ENCODE assay signal across 14 cellular contexts in the genomic region with DNA sequence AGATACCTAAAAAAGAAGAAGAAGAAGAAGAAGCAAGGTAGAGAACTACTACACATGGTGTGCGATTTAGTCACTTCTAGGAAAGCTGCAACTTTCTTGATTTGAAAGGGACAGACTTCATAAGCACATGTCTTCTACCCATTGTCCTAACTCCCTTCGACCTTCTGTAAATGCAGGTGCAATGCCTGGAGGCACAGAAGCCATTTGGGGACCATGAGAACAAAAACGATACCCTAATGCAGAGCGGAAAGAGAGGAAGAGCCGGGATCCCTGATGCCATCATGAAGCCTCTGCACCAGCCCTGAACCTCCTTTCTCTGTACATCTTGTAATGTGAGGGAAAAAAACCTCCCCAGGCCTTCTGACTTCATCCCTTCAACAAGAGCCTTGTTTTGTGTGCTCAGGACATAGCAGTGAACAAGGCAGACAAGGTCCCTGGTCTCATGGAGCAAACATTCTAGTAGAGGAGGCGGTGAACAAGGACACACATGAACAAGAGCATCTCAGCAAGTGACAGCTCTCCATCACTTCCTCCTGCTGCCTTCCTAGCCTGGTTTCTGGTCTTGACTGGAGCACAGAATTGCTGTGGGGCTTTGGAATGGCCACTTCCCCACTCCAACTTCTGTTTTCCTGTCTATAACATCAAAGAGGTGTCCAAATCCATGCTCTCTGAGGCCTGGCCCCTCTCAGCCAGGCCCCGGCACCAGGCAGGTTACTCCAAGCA. TPM values are rescaled to one million over a fixed set of nuclear protein-coding genes. Genes with fewer than 3 reads are reported as not detected.
A peak's percentile ranks its signal among the peaks of the same experiment; 100 is the strongest.
DNase-seq lines count a peak whose midpoint lies in the region; ATAC-seq and TF ChIP-seq lines count a peak whose summit lies in the region.
"Had no signal": no experiment of that assay in that cellular context is flagged by ENCODE, and none has a peak within 500 bp of the region (broad histone marks: within the 10 kb centered on the region; RNA-seq: fewer than 3 reads in every experiment).

No MANE protein-coding gene starts in this region.

- intact Hi-C loops in activated CD4-positive, alpha-beta T cell treated with anti-CD3 and anti-CD28 coated beads, Interleukin-2, amount 10 ng/mL, durations not matched to agents 24 days and 14 days (cut with micrococcal nuclease) = no loop called here
- intact Hi-C loops in CD14-positive monocyte (cut with micrococcal nuclease) = no loop called here

- H3K27ac Mint-ChIP-seq in activated CD4-positive, alpha-beta T cell treated with anti-CD3 and anti-CD28 coated beads, Interleukin-2, amount 10 ng/mL, durations not matched to agents 24 days and 14 days = peak overlapping the region; percentile 84
- H3K27ac Mint-ChIP-seq in T-helper 17 cell = peak overlapping the region; percentile 100
- peak overlapping the region; percentile 94 for H3K27ac Mint-ChIP-seq in memory B cell
- H3K27ac Mint-ChIP-seq in stimulated activated naive CD8-positive, alpha-beta T cell treated with anti-CD3 and anti-CD28 coated beads, Interleukin-15, amount 100 ng/mL, for 72 hours = peak overlapping the region; percentile 83 to 90
- H3K27ac Mint-ChIP-seq in CD14-positive monocyte = peak overlapping the region in 1 of 7 donors; percentile 33

- ATAC-seq in T-helper 17 cell = no peak
- ATAC-seq in memory B cell (ENCODE audit: low read depth) = no peak
- no peak for ATAC-seq in stimulated activated naive CD8-positive, alpha-beta T cell treated with anti-CD3 and anti-CD28 coated beads, Interleukin-15, amount 100 ng/mL, for 72 hours
- ATAC-seq in HG02759 (IDR thresholded peaks at IDR 0.05; ENCODE audit: unreplicated experiment) = no peak
- ATAC-seq: Right ventricle myocardium inferior had no signal

- DNase-seq in activated CD4-positive, alpha-beta T cell treated with anti-CD3 and anti-CD28 coated beads, Interleukin-2, amount 10 ng/mL, durations not matched to agents 24 days and 14 days = no peak
- DNase-seq in activated CD4-positive, alpha-beta T cell treated with anti-CD3 and anti-CD28 coated beads for 4 hours = no peak
- DNase-seq in T-helper 17 cell (no peak), memory B cell (ENCODE audit: low spot score in 2 of 2) (no peak), WERI-Rb-1 (no peak), CD14-positive monocyte (ENCODE audit: low spot score) (no peak)
- no peak for DNase-seq in stimulated activated naive CD8-positive, alpha-beta T cell treated with anti-CD3 and anti-CD28 coated beads, Interleukin-15, amount 100 ng/mL, for 72 hours
- DNase-seq: effector CD4-positive, alpha-beta T cell; left cardiac atrium; MM.1S had no signal

- H3K9me3 Mint-ChIP-seq in activated CD4-positive, alpha-beta T cell treated with anti-CD3 and anti-CD28 coated beads, Interleukin-2, amount 10 ng/mL, durations not matched to agents 24 days and 14 days = no peaks in the 10 kb centered on the region
- H3K9me3 Mint-ChIP-seq in memory B cell = no peaks in the 10 kb centered on the region
- H3K9me3 Mint-ChIP-seq in stimulated activated naive CD8-positive, alpha-beta T cell treated with anti-CD3 and anti-CD28 coated beads, Interleukin-15, amount 100 ng/mL, for 72 hours = no peaks in the 10 kb centered on the region
- peaks cover 0 to 3% (median 0%) of the 10 kb centered on the region in 7 donors for H3K9me3 Mint-ChIP-seq in CD14-positive monocyte

- H3K9me3 ChIP-seq in T-helper 17 cell (ENCODE audit: control insufficient read depth, low read length, poor library complexity, severe bottlenecking) (no peaks in the 10 kb centered on the region), WERI-Rb-1 (ENCODE audit: severe bottlenecking) (no peaks in the 10 kb centered on the region)
- H3K9me3 ChIP-seq: thyroid gland had no signal

- no peaks in the 10 kb centered on the region for H3K27me3 Mint-ChIP-seq in activated CD4-positive, alpha-beta T cell treated with anti-CD3 and anti-CD28 coated beads, Interleukin-2, amount 10 ng/mL, durations not matched to agents 24 days and 14 days
- H3K27me3 Mint-ChIP-seq in T-helper 17 cell = no peaks in the 10 kb centered on the region
- no peaks in the 10 kb centered on the region for H3K27me3 Mint-ChIP-seq in memory B cell
- no peaks in the 10 kb centered on the region for H3K27me3 Mint-ChIP-seq in stimulated activated naive CD8-positive, alpha-beta T cell treated with anti-CD3 and anti-CD28 coated beads, Interleukin-15, amount 100 ng/mL, for 72 hours
- H3K27me3 Mint-ChIP-seq in CD14-positive monocyte (ENCODE audit: low read depth in 3 of 3) = peaks cover 0 to 2% (median under 1%) of the 10 kb centered on the region in 3 donors

- no peaks in the 10 kb centered on the region for H3K36me3 Mint-ChIP-seq in activated CD4-positive, alpha-beta T cell treated with anti-CD3 and anti-CD28 coated beads, Interleukin-2, amount 10 ng/mL, durations not matched to agents 24 days and 14 days (ENCODE audit: low read depth)
- H3K36me3 Mint-ChIP-seq in T-helper 17 cell (ENCODE audit: low read depth) = no peaks in the 10 kb centered on the region
- H3K36me3 Mint-ChIP-seq in memory B cell = no peaks in the 10 kb centered on the region
- H3K36me3 Mint-ChIP-seq in CD14-positive monocyte = no peaks in the 10 kb centered on the region

- H3K4me3 ChIP-seq in WERI-Rb-1 (ENCODE audit: low read depth, low read length) = no peak overlapping the region
- H3K4me3 ChIP-seq: thyroid gland had no signal

- H3K36me3 ChIP-seq in WERI-Rb-1 = no peaks in the 10 kb centered on the region
- H3K36me3 ChIP-seq: thyroid gland had no signal

- H3K4me3 Mint-ChIP-seq in activated CD4-positive, alpha-beta T cell treated with anti-CD3 and anti-CD28 coated beads, Interleukin-2, amount 10 ng/mL, durations not matched to agents 24 days and 14 days = peak overlapping the region; percentile 32
- H3K4me3 Mint-ChIP-seq in T-helper 17 cell (no peak overlapping the region), memory B cell (peak overlapping the region; percentile 3), CD14-positive monocyte (peak overlapping the region in 1 of 2 donors; percentile 30)
- peak overlapping the region; percentile 56 to 94 for H3K4me3 Mint-ChIP-seq in stimulated activated naive CD8-positive, alpha-beta T cell treated with anti-CD3 and anti-CD28 coated beads, Interleukin-15, amount 100 ng/mL, for 72 hours

- no peak overlapping the region for H3K27ac ChIP-seq in WERI-Rb-1

- peaks cover 78% of the 10 kb centered on the region for H3K4me1 Mint-ChIP-seq in activated CD4-positive, alpha-beta T cell treated with anti-CD3 and anti-CD28 coated beads, Interleukin-2, amount 10 ng/mL, durations not matched to agents 24 days and 14 days
- H3K4me1 Mint-ChIP-seq in T-helper 17 cell = peaks cover 47% of the 10 kb centered on the region
- H3K4me1 Mint-ChIP-seq in memory B cell = peaks cover 45% of the 10 kb centered on the region
- peaks cover 100% of the 10 kb centered on the region for H3K4me1 Mint-ChIP-seq in stimulated activated naive CD8-positive, alpha-beta T cell treated with anti-CD3 and anti-CD28 coated beads, Interleukin-15, amount 100 ng/mL, for 72 hours
- H3K4me1 Mint-ChIP-seq in CD14-positive monocyte = peaks cover 55% of the 10 kb centered on the region

- TF ChIP-seq CTCF in WERI-Rb-1 (IDR thresholded peaks at IDR 0.05; ENCODE audit: low read depth, low read length) (no peak), CD14-positive monocyte (IDR thresholded peaks at IDR 0.05) (no peak)

- no peaks in the 10 kb centered on the region for H3K27me3 ChIP-seq in WERI-Rb-1 (ENCODE audit: insufficient read depth, low read depth, severe bottlenecking)
- H3K27me3 ChIP-seq: thyroid gland had no signal

RNA-seq across cellular contexts. Expression of a gene that starts 5.5 kb away (rescaled TPM):
- 178 and 179 TPM in 2 replicates for total RNA-seq in activated CD4-positive, alpha-beta T cell treated with anti-CD3 and anti-CD28 coated beads, Interleukin-2, amount 10 ng/mL, durations not matched to agents 24 days and 14 days
- 100 to 1,000 TPM; 563 to 601 TPM for total RNA-seq in T-helper 17 cell
- 1,000 to 10,000 TPM; 1,019 to 1,153 TPM for polyA plus RNA-seq in CD14-positive monocyte
- total RNA-seq: NCI-H460 had no signal

RNA-seq across cellular contexts. Expression of a gene that starts 39.7 kb away (rescaled TPM):
- total RNA-seq in activated CD4-positive, alpha-beta T cell treated with anti-CD3 and anti-CD28 coated beads, Interleukin-2, amount 10 ng/mL, durations not matched to agents 24 days and 14 days = 0.50 and 0.54 TPM in 2 replicates
- total RNA-seq in T-helper 17 cell = 1 to 10 TPM; 2.1 to 3.7 TPM
- polyA plus RNA-seq in CD14-positive monocyte = not detected
- total RNA-seq: left cardiac atrium, Right ventricle myocardium inferior had no signal
